Comparison of ENCODE assay signal across 10 cellular contexts in the genomic region with DNA sequence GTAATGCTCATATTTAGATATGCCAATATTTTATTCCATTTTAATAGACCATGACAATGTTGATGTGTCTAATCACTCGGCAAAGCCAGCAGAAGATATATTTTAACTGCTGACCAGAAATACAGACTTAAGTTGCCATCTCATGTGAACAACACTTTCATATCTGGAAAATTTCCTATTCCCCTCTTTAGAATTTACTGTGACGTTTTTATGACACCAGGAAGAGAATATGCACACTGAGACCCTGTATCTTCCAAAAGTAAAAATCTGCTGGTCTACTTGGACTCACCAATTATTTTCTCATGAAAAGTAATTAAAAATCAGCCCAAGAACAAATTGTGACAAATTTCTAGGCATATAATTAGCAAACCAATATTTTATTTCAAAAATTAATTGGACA. TPM values are rescaled to one million over a fixed set of nuclear protein-coding genes. Genes with fewer than 3 reads are reported as not detected.
DNase-seq lines count a peak whose midpoint lies in the region; ATAC-seq and TF ChIP-seq lines count a peak whose summit lies in the region.
"Had no signal": no experiment of that assay in that cellular context is flagged by ENCODE, and none has a peak within 500 bp of the region (broad histone marks: within the 10 kb centered on the region; RNA-seq: fewer than 3 reads in every experiment).

No MANE protein-coding gene starts in this region.

- H3K27ac ChIP-seq in SJSA1 (no peak overlapping the region), gastrocnemius medialis (peak overlapping the region in 2 of 4 donors; percentile 7 to 20)

- ATAC-seq in gastrocnemius medialis = no peak
- ATAC-seq: left lobe of liver had no signal

- DNase-seq in H7 (no peak), SJSA1 (ENCODE audit: low read depth in 1 of 2, low spot score in 2 of 2) (no peak), fibroblast of mammary gland (ENCODE audit: low read depth) (no peak), gastrocnemius medialis (no peak), HuH-7 (ENCODE audit: low spot score) (no peak), NCI-H2081 (lab: John Stamatoyannopoulos, UW) (no peak), NCI-H1694 (lab: John Stamatoyannopoulos, UW) (no peak)
- DNase-seq in stimulated activated CD8-positive, alpha-beta memory T cell treated with anti-CD3 and anti-CD28 coated beads, Interleukin-4, amount 100 ng/mL, for 48 hours = no peak

- no peak for TF ChIP-seq CTCF in fibroblast of mammary gland (conservative IDR thresholded peaks at IDR 0.05; ENCODE audit: control insufficient read depth, insufficient read depth, low read depth, low read length)
- no peak for TF ChIP-seq CTCF in gastrocnemius medialis (IDR thresholded peaks at IDR 0.05 in 4 of 5, conservative IDR thresholded peaks at IDR 0.05 in 1 of 5)

- intact Hi-C loops in gastrocnemius medialis (cut with DNase I; ENCODE audit: low total_unique reads) = loop anchor here (5.0 to 10.0 kb wide), 2 partner anchors 341 to 688 kb away; a partner anchor contains a TSS

- H3K27me3 ChIP-seq in H7 (ENCODE audit: control insufficient read depth, insufficient read depth, low read length) (no peaks in the 10 kb centered on the region), SJSA1 (replicated peaks) (no peaks in the 10 kb centered on the region), gastrocnemius medialis (no peaks in the 10 kb centered on the region)

- in situ Hi-C loops in gastrocnemius medialis (cut with MboI; ENCODE audit: low sequenced_read_pairs in 4 of 4) = loop anchor here in 1 of 4 donors (25.0 kb wide), 1 partner anchor 577 kb away; a partner anchor contains a TSS

- peaks cover 7% of the 10 kb centered on the region; the same call in 1 of the 2 replicates for H3K4me1 ChIP-seq in SJSA1 (replicated peaks)
- H3K4me1 ChIP-seq in gastrocnemius medialis = peaks cover 39 to 58% of the 10 kb centered on the region in 2 donors

- H3K36me3 ChIP-seq in H7 (replicated peaks; ENCODE audit: control insufficient read depth, insufficient read depth, low read length) = peaks cover under 1% of the 10 kb centered on the region; the same call in 1 of the 2 replicates
- H3K36me3 ChIP-seq in SJSA1 = no peaks in the 10 kb centered on the region; the same call in 1 of the 2 replicates
- H3K36me3 ChIP-seq in gastrocnemius medialis = no peaks in the 10 kb centered on the region

- H3K4me3 ChIP-seq in H7 (ENCODE audit: insufficient read depth, low read depth, low read length) (peak overlapping the region; percentile 93), SJSA1 (peak overlapping the region; percentile 81), fibroblast of mammary gland (ENCODE audit: control insufficient read depth, low read depth, low read length) (peak overlapping the region; percentile 98), gastrocnemius medialis (peak overlapping the region; percentile 79 to 94 (median 92))

- no peaks in the 10 kb centered on the region for H3K9me3 ChIP-seq in SJSA1 (replicated peaks)
- H3K9me3 ChIP-seq in gastrocnemius medialis = no peaks in the 10 kb centered on the region

- TF ChIP-seq POLR2A in gastrocnemius medialis (IDR thresholded peaks at IDR 0.05) = no peak

RNA-seq across cellular contexts. Expression of a gene that starts 2.1 kb away (rescaled TPM):
- total RNA-seq in H7 (2014; rRNA removed; shearing (Covaris generic)) = 28.2 and 38.1 TPM in 2 replicates
- total RNA-seq in SJSA1 (2014; rRNA removed; shearing (Covaris generic)) = 3.1 and 13.0 TPM in 2 replicates
- total RNA-seq in gastrocnemius medialis = 10 to 100 TPM in 1 of 4 donors, 1 to 10 TPM in 3; 6.9 to 11.5 (median 9.1) TPM

RNA-seq across cellular contexts. Expression of a gene that starts 2.5 kb away (rescaled TPM):
- 10.8 and 15.0 TPM in 2 replicates for total RNA-seq in H7 (2014; rRNA removed; shearing (Covaris generic))
- 4.9 and 6.7 TPM in 2 replicates for total RNA-seq in SJSA1 (2014; rRNA removed; shearing (Covaris generic))
- 10 to 100 TPM in 1 of 4 donors, 1 to 10 TPM in 3; 7.8 to 10.5 (median 8.0) TPM for total RNA-seq in gastrocnemius medialis

RNA-seq across cellular contexts. Expression of a gene that starts 45.2 kb away (rescaled TPM):
- not detected in 2 replicates for total RNA-seq in H7 (2014; rRNA removed; shearing (Covaris generic))
- not detected in 2 replicates for total RNA-seq in SJSA1 (2014; rRNA removed; shearing (Covaris generic))
- not detected for total RNA-seq in gastrocnemius medialis
- total RNA-seq: left lobe of liver; T-helper 2 cell treated with Interferon-gamma antibody and Interleukin-4, amounts not matched to agents 100 ng/mL and 5 ng/mL, for 36 hours had no signal
